In genomic region chr5:109387408-109387974, GRCh38 we compare ENCODE assay signal across 1 cellular context.
TF ChIP-seq lines count a peak whose summit lies in the region.

No MANE protein-coding gene starts in this region.

TF ChIP-seq in HepG2, 621 proteins besides CTCF, POLR2A, EP300 and RAD21:
- TF ChIP-seq AFF4 (CRISPR knock-in tag; IDR thresholded peaks at IDR 0.05) (no peak), ZNF549 (CRISPR knock-in tag; IDR thresholded peaks at IDR 0.05) (no peak), SOX5 (CRISPR knock-in tag; IDR thresholded peaks at IDR 0.05; ENCODE audit: borderline replicate concordance) (peak; percentile 28; the same call in 1 of the 2 replicates), SOX13 (IDR thresholded peaks at IDR 0.05) (no peak), SOX13 (CRISPR knock-in tag; conservative IDR thresholded peaks at IDR 0.05 in 1 of 2, IDR thresholded peaks at IDR 0.05 in 1 of 2) (peak in 1 of 2 experiments; percentile 14; a peak in 1 of 4 replicates)
